In the genomic region with DNA sequence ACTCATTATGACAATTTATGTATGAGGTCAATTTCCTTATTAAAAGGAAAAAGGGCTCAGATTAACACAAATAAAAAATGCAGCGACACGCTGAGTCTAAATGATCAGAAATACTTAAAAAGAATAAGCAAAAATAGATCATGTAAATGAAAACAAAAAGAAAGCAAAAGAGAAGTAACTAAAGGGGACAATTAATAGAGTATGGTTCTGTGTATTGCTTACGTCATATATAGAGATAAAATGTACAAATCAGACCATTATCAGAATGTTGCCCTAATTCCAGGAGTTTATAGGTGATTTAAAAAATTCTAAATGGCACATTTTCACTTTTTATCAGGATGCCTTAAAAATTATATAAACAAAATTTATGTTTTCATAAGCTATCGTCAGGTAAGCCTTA, we compare ENCODE assay signal across 34 cellular contexts.
"Had no signal": no experiment of that assay in that cellular context is flagged by ENCODE, and none has a peak within 500 bp of the region (broad histone marks: within the 10 kb centered on the region; RNA-seq: fewer than 3 reads in every experiment).

No MANE protein-coding gene starts in this region.

- H3K4me1 ChIP-seq: adrenal gland, body of pancreas, breast epithelium had no signal

- H3K27me3 Mint-ChIP-seq: activated B cell treated with CpG ODN at 0.5 μM for 24 hours; activated CD4-positive, alpha-beta memory T cell treated with anti-CD3 and anti-CD28 coated beads for 36 hours; activated CD8-positive, alpha-beta T cell treated with anti-CD3 and anti-CD28 coated beads for 36 hours; activated naive CD8-positive, alpha-beta T cell treated with anti-CD3 and anti-CD28 coated beads for 36 hours; activated T-cell treated with anti-CD3 and anti-CD28 coated beads, Interleukin-2, amount 50 U/mL, for 24 hours; activated T-helper 17 cell treated with anti-CD3 and anti-CD28 coated beads, Interleukin-2, amount 50 U/mL, for 72 hours had no signal

- H3K27ac Mint-ChIP-seq: activated B cell treated with CpG ODN at 0.5 μM for 24 hours; activated CD4-positive, alpha-beta memory T cell treated with anti-CD3 and anti-CD28 coated beads for 36 hours; activated CD4-positive, alpha-beta T cell treated with anti-CD3 and anti-CD28 coated beads, Interleukin-2, amount 10 ng/mL, durations not matched to agents 24 days and 14 days; activated CD8-positive, alpha-beta T cell treated with anti-CD3 and anti-CD28 coated beads for 36 hours; activated naive CD4-positive, alpha-beta T cell treated with anti-CD3 and anti-CD28 coated beads for 36 hours; activated naive CD4-positive, alpha-beta T cell treated with anti-CD3 and anti-CD28 coated beads, Interleukin-2, amount 50 U/mL, for 72 hours; activated naive CD8-positive, alpha-beta T cell treated with anti-CD3 and anti-CD28 coated beads for 36 hours; activated T-cell treated with anti-CD3 and anti-CD28 coated beads, Interleukin-2, amount 50 U/mL, for 24 hours; activated T-helper 1 cell treated with anti-CD3 and anti-CD28 coated beads, Interleukin-12 subunit alpha, Interleukin-12 subunit beta, Interleukin-2, Interleukin-4 antibody, amounts not matched to agents 30 ng/mL and 10 ng/mL and 1 ng/mL, durations not matched to agents 14 hours and 24 hours and 36 hours; activated T-helper 17 cell treated with anti-CD3 and anti-CD28 coated beads, Interleukin-2, amount 50 U/mL, for 72 hours; T-helper 1 cell treated with Interleukin-12 subunit alpha and Interleukin-12 subunit beta and Interleukin-4 antibody, amounts not matched to agents 30 μg/mL and 1 μg/mL, for 36 hours; T-helper 2 cell treated with Interferon-gamma antibody and Interleukin-4, amounts not matched to agents 5 μg/mL and 100 μg/mL, for 36 hours had no signal

- H3K9me3 Mint-ChIP-seq: activated B cell treated with CpG ODN at 0.5 μM for 24 hours; activated CD4-positive, alpha-beta memory T cell treated with anti-CD3 and anti-CD28 coated beads for 36 hours; activated CD4-positive, alpha-beta T cell treated with anti-CD3 and anti-CD28 coated beads, Interleukin-2, amount 10 ng/mL, durations not matched to agents 24 days and 14 days; activated CD8-positive, alpha-beta T cell treated with anti-CD3 and anti-CD28 coated beads for 36 hours; activated naive CD4-positive, alpha-beta T cell treated with anti-CD3 and anti-CD28 coated beads for 36 hours; activated naive CD4-positive, alpha-beta T cell treated with anti-CD3 and anti-CD28 coated beads, Interleukin-2, amount 50 U/mL, for 72 hours; activated naive CD8-positive, alpha-beta T cell treated with anti-CD3 and anti-CD28 coated beads for 36 hours; activated T-cell treated with anti-CD3 and anti-CD28 coated beads, Interleukin-2, amount 50 U/mL, for 24 hours; activated T-helper 1 cell treated with anti-CD3 and anti-CD28 coated beads, Interleukin-12 subunit alpha, Interleukin-12 subunit beta, Interleukin-2, Interleukin-4 antibody, amounts not matched to agents 30 ng/mL and 10 ng/mL and 1 ng/mL, durations not matched to agents 14 hours and 24 hours and 36 hours; activated T-helper 17 cell treated with anti-CD3 and anti-CD28 coated beads, Interleukin-2, amount 50 U/mL, for 72 hours; T-helper 1 cell treated with Interleukin-12 subunit alpha and Interleukin-12 subunit beta and Interleukin-4 antibody, amounts not matched to agents 30 μg/mL and 1 μg/mL, for 36 hours; T-helper 2 cell treated with Interferon-gamma antibody and Interleukin-4, amounts not matched to agents 5 μg/mL and 100 μg/mL, for 36 hours had no signal

- H3K9me3 ChIP-seq: adrenal gland, body of pancreas, breast epithelium had no signal

- DNase-seq: activated B cell treated with CpG ODN at 0.5 μM for 24 hours; activated CD4-positive, alpha-beta memory T cell treated with anti-CD3 and anti-CD28 coated beads for 36 hours; activated CD4-positive, alpha-beta T cell treated with anti-CD3 and anti-CD28 coated beads for 4 hours; activated CD4-positive, alpha-beta T cell treated with anti-CD3 and anti-CD28 coated beads, Interleukin-2, amount 10 ng/mL, durations not matched to agents 24 days and 14 days; activated CD4-positive, alpha-beta T cell treated with anti-CD3 and anti-CD28 coated beads, Interleukin-2, amount 50 U/mL, for 1 hour; activated CD4-positive, alpha-beta T cell treated with anti-CD3 and anti-CD28 coated beads, Interleukin-2, amount 50 U/mL, for 4 hours; activated CD4-positive, CD25-positive, alpha-beta regulatory T cell treated with anti-CD3 and anti-CD28 coated beads, Interleukin-2, amount 50 U/mL, for 72 hours; activated CD8-positive, alpha-beta memory T cell treated with anti-CD3 and anti-CD28 coated beads, Interleukin-2, amount 50 U/mL, for 4 hours; activated CD8-positive, alpha-beta T cell treated with anti-CD3 and anti-CD28 coated beads for 36 hours; activated effector memory CD4-positive, alpha-beta T cell treated with anti-CD3 and anti-CD28 coated beads, Interleukin-2, amount 50 U/mL, for 16 hours; activated gamma-delta T cell treated with Interleukin-2 at 50 U/mL for 16 hours; activated naive CD4-positive, alpha-beta T cell; activated naive CD4-positive, alpha-beta T cell treated with anti-CD3 and anti-CD28 coated beads for 36 hours; activated naive CD8-positive, alpha-beta T cell treated with anti-CD3 and anti-CD28 coated beads for 36 hours; activated T-cell treated with anti-CD3 and anti-CD28 coated beads for 4 hours; activated T-cell treated with anti-CD3 and anti-CD28 coated beads, Interleukin-2, amount 50 U/mL, for 24 hours; activated T-cell treated with anti-CD3 and anti-CD28 coated beads, Interleukin-2, amount 50 U/mL, for 48 hours; adrenal gland; amniotic stem cell; aorta; body of pancreas; brain microvascular endothelial cell; central memory CD4-positive, alpha-beta T cell; T-helper 1 cell; T-helper 2 cell; T-helper 9 cell had no signal

- H3K36me3 ChIP-seq: adrenal gland, brain microvascular endothelial cell, breast epithelium had no signal

- H3K4me3 Mint-ChIP-seq: activated B cell treated with CpG ODN at 0.5 μM for 24 hours; activated CD4-positive, alpha-beta memory T cell treated with anti-CD3 and anti-CD28 coated beads for 36 hours; activated CD4-positive, alpha-beta T cell treated with anti-CD3 and anti-CD28 coated beads, Interleukin-2, amount 10 ng/mL, durations not matched to agents 24 days and 14 days; activated CD8-positive, alpha-beta T cell treated with anti-CD3 and anti-CD28 coated beads for 36 hours; activated naive CD4-positive, alpha-beta T cell treated with anti-CD3 and anti-CD28 coated beads for 36 hours; activated naive CD8-positive, alpha-beta T cell treated with anti-CD3 and anti-CD28 coated beads for 36 hours; activated T-cell treated with anti-CD3 and anti-CD28 coated beads, Interleukin-2, amount 50 U/mL, for 24 hours; activated T-helper 1 cell treated with anti-CD3 and anti-CD28 coated beads, Interleukin-12 subunit alpha, Interleukin-12 subunit beta, Interleukin-2, Interleukin-4 antibody, amounts not matched to agents 30 ng/mL and 10 ng/mL and 1 ng/mL, durations not matched to agents 14 hours and 24 hours and 36 hours; activated T-helper 17 cell treated with anti-CD3 and anti-CD28 coated beads, Interleukin-2, amount 50 U/mL, for 72 hours; T-helper 1 cell treated with Interleukin-12 subunit alpha and Interleukin-12 subunit beta and Interleukin-4 antibody, amounts not matched to agents 30 μg/mL and 1 μg/mL, for 36 hours; T-helper 2 cell treated with Interferon-gamma antibody and Interleukin-4, amounts not matched to agents 5 μg/mL and 100 μg/mL, for 36 hours had no signal

- H3K36me3 Mint-ChIP-seq: activated CD4-positive, alpha-beta memory T cell treated with anti-CD3 and anti-CD28 coated beads for 36 hours; activated naive CD4-positive, alpha-beta T cell treated with anti-CD3 and anti-CD28 coated beads, Interleukin-2, amount 50 U/mL, for 72 hours; activated naive CD8-positive, alpha-beta T cell treated with anti-CD3 and anti-CD28 coated beads for 36 hours had no signal

- H3K4me1 Mint-ChIP-seq: activated B cell treated with CpG ODN at 0.5 μM for 24 hours; activated CD4-positive, alpha-beta T cell treated with anti-CD3 and anti-CD28 coated beads, Interleukin-2, amount 10 ng/mL, durations not matched to agents 24 days and 14 days; activated naive CD8-positive, alpha-beta T cell treated with anti-CD3 and anti-CD28 coated beads for 36 hours; activated T-helper 17 cell treated with anti-CD3 and anti-CD28 coated beads, Interleukin-2, amount 50 U/mL, for 72 hours had no signal

- FAIRE-seq: astrocyte had no signal

- H3K27me3 ChIP-seq: adrenal gland, body of pancreas, brain microvascular endothelial cell, breast epithelium had no signal

- H3K4me3 ChIP-seq: adrenal gland, body of pancreas, breast epithelium had no signal

- ATAC-seq: activated CD8-positive, alpha-beta T cell treated with anti-CD3 and anti-CD28 coated beads for 36 hours; activated naive CD4-positive, alpha-beta T cell treated with anti-CD3 and anti-CD28 coated beads, Interleukin-2, amount 50 U/mL, for 72 hours; activated T-helper 17 cell treated with anti-CD3 and anti-CD28 coated beads, Interleukin-2, amount 50 U/mL, for 72 hours; body of pancreas had no signal

- H3K27ac ChIP-seq: adrenal gland, body of pancreas, brain microvascular endothelial cell, breast epithelium, VCaP had no signal
